Comparison of ENCODE assay signal across 1 cellular context in the genomic region with DNA sequence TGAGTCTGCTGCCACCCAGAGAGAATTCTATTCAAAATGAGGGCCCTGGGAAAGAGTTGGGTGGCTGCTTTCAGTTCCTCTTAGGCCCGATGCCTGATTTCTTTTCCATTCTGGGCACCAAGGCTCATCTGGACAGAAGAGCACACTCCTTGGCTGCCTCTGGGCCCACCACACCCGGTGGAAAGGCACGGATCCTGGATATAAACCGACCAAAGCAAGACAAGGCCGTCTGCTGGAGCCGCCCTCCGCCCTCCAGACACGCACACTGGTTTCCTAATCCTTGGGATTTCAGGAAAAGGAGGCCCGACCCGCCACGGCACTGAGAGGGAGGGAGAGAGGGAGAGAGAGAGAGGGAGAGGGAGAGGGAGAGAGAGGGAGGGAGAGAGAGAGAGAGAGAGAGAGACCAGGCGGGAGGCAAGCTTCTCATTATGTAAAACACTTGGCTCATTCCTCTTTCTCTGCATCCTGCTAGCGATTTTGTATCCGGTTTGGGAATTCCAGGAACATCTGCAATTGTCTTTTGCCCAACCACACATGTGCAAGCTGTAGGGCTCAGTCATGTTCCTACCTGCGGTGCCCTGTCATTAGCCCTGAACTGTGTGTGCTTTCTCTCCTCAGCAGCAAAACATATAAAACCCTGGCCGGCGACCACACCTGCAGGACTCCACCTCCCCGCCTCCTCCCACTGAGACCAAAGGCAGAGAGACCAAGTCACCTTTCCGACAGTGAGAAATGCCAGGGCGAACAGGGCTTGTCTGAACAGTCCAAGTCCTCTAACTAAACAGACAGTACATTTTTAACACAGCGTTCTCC.
TF ChIP-seq lines count a peak whose summit lies in the region.

No MANE protein-coding gene starts in this region.

TF ChIP-seq in HepG2, 621 proteins besides CTCF, POLR2A, EP300 and RAD21 (continued from another document and continues in another):
- no peak for TF ChIP-seq ARID5B (CRISPR knock-in tag; IDR thresholded peaks at IDR 0.05)
- no peak for TF ChIP-seq MAFK (conservative IDR thresholded peaks at IDR 0.05 in 1 of 2, IDR thresholded peaks at IDR 0.05 in 1 of 2; ENCODE audit: low read length in 2 of 2)
- TF ChIP-seq NFKB2 (CRISPR knock-in tag; IDR thresholded peaks at IDR 0.05; ENCODE audit: borderline replicate concordance), result no peak
- no peak for TF ChIP-seq SIN3B (IDR thresholded peaks at IDR 0.05; ENCODE audit: low read length)
- no peak for TF ChIP-seq MIXL1 (CRISPR knock-in tag; IDR thresholded peaks at IDR 0.05)
- no peak for TF ChIP-seq ZNF607 (CRISPR knock-in tag; IDR thresholded peaks at IDR 0.05; ENCODE audit: borderline replicate concordance)
- TF ChIP-seq NFIB (CRISPR knock-in tag; IDR thresholded peaks at IDR 0.05; ENCODE audit: borderline replicate concordance), result no peak
- TF ChIP-seq PLRG1 (conservative IDR thresholded peaks at IDR 0.05), result no peak
- TF ChIP-seq ZNF710 (CRISPR knock-in tag; IDR thresholded peaks at IDR 0.05; ENCODE audit: borderline replicate concordance), result peak; percentile 60; the same call in 1 of the 2 replicates
- TF ChIP-seq PTBP1 (IDR thresholded peaks at IDR 0.05; ENCODE audit: low read depth, low read length, poor library complexity, severe bottlenecking), result peak; percentile 55
- no peak for TF ChIP-seq TGIF2 (CRISPR knock-in tag; IDR thresholded peaks at IDR 0.05)
- no peak for TF ChIP-seq LBX2 (CRISPR knock-in tag; IDR thresholded peaks at IDR 0.05; ENCODE audit: borderline replicate concordance)
- no peak for TF ChIP-seq ZSCAN29 (CRISPR knock-in tag; conservative IDR thresholded peaks at IDR 0.05)
- no peak for TF ChIP-seq TERF1 (CRISPR knock-in tag; IDR thresholded peaks at IDR 0.05)
- no peak for TF ChIP-seq ZFP41 (CRISPR knock-in tag; IDR thresholded peaks at IDR 0.05; ENCODE audit: borderline replicate concordance)
- no peak for TF ChIP-seq FUBP1 (CRISPR knock-in tag; IDR thresholded peaks at IDR 0.05; ENCODE audit: borderline replicate concordance)
- TF ChIP-seq MTA3 (CRISPR knock-in tag; IDR thresholded peaks at IDR 0.05), result no peak
- TF ChIP-seq ZFY (CRISPR knock-in tag; IDR thresholded peaks at IDR 0.05), result no peak
- TF ChIP-seq, protein P1, sequence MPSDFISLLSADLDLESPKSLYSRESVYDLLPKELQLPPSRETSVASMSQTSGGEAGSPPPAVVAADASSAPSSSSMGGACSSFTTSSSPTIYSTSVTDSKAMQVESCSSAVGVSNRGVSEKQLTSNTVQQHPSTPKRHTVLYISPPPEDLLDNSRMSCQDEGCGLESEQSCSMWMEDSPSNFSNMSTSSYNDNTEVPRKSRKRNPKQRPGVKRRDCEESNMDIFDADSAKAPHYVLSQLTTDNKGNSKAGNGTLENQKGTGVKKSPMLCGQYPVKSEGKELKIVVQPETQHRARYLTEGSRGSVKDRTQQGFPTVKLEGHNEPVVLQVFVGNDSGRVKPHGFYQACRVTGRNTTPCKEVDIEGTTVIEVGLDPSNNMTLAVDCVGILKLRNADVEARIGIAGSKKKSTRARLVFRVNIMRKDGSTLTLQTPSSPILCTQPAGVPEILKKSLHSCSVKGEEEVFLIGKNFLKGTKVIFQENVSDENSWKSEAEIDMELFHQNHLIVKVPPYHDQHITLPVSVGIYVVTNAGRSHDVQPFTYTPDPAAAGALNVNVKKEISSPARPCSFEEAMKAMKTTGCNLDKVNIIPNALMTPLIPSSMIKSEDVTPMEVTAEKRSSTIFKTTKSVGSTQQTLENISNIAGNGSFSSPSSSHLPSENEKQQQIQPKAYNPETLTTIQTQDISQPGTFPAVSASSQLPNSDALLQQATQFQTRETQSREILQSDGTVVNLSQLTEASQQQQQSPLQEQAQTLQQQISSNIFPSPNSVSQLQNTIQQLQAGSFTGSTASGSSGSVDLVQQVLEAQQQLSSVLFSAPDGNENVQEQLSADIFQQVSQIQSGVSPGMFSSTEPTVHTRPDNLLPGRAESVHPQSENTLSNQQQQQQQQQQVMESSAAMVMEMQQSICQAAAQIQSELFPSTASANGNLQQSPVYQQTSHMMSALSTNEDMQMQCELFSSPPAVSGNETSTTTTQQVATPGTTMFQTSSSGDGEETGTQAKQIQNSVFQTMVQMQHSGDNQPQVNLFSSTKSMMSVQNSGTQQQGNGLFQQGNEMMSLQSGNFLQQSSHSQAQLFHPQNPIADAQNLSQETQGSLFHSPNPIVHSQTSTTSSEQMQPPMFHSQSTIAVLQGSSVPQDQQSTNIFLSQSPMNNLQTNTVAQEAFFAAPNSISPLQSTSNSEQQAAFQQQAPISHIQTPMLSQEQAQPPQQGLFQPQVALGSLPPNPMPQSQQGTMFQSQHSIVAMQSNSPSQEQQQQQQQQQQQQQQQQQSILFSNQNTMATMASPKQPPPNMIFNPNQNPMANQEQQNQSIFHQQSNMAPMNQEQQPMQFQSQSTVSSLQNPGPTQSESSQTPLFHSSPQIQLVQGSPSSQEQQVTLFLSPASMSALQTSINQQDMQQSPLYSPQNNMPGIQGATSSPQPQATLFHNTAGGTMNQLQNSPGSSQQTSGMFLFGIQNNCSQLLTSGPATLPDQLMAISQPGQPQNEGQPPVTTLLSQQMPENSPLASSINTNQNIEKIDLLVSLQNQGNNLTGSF (CRISPR knock-in tag; IDR thresholded peaks at IDR 0.05), result no peak
- TF ChIP-seq, protein P2, sequence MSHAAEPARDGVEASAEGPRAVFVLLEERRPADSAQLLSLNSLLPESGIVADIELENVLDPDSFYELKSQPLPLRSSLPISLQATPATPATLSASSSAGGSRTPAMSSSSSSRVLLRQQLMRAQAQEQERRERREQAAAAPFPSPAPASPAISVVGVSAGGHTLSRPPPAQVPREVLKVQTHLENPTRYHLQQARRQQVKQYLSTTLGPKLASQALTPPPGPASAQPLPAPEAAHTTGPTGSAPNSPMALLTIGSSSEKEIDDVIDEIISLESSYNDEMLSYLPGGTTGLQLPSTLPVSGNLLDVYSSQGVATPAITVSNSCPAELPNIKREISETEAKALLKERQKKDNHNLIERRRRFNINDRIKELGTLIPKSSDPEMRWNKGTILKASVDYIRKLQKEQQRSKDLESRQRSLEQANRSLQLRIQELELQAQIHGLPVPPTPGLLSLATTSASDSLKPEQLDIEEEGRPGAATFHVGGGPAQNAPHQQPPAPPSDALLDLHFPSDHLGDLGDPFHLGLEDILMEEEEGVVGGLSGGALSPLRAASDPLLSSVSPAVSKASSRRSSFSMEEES (CRISPR knock-in tag; IDR thresholded peaks at IDR 0.05), result no peak
- no peak for TF ChIP-seq KLF15 (CRISPR knock-in tag; IDR thresholded peaks at IDR 0.05; ENCODE audit: borderline replicate concordance)
- TF ChIP-seq HES4 (CRISPR knock-in tag; IDR thresholded peaks at IDR 0.05; ENCODE audit: borderline replicate concordance), result no peak
- TF ChIP-seq, protein P3, sequence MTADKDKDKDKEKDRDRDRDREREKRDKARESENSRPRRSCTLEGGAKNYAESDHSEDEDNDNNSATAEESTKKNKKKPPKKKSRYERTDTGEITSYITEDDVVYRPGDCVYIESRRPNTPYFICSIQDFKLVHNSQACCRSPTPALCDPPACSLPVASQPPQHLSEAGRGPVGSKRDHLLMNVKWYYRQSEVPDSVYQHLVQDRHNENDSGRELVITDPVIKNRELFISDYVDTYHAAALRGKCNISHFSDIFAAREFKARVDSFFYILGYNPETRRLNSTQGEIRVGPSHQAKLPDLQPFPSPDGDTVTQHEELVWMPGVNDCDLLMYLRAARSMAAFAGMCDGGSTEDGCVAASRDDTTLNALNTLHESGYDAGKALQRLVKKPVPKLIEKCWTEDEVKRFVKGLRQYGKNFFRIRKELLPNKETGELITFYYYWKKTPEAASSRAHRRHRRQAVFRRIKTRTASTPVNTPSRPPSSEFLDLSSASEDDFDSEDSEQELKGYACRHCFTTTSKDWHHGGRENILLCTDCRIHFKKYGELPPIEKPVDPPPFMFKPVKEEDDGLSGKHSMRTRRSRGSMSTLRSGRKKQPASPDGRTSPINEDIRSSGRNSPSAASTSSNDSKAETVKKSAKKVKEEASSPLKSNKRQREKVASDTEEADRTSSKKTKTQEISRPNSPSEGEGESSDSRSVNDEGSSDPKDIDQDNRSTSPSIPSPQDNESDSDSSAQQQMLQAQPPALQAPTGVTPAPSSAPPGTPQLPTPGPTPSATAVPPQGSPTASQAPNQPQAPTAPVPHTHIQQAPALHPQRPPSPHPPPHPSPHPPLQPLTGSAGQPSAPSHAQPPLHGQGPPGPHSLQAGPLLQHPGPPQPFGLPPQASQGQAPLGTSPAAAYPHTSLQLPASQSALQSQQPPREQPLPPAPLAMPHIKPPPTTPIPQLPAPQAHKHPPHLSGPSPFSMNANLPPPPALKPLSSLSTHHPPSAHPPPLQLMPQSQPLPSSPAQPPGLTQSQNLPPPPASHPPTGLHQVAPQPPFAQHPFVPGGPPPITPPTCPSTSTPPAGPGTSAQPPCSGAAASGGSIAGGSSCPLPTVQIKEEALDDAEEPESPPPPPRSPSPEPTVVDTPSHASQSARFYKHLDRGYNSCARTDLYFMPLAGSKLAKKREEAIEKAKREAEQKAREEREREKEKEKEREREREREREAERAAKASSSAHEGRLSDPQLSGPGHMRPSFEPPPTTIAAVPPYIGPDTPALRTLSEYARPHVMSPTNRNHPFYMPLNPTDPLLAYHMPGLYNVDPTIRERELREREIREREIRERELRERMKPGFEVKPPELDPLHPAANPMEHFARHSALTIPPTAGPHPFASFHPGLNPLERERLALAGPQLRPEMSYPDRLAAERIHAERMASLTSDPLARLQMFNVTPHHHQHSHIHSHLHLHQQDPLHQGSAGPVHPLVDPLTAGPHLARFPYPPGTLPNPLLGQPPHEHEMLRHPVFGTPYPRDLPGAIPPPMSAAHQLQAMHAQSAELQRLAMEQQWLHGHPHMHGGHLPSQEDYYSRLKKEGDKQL (CRISPR knock-in tag; IDR thresholded peaks at IDR 0.05; ENCODE audit: low read depth), result no peak
- TF ChIP-seq ZNF3 (CRISPR knock-in tag; IDR thresholded peaks at IDR 0.05), result no peak
- TF ChIP-seq ZNF33A (CRISPR knock-in tag; IDR thresholded peaks at IDR 0.05; ENCODE audit: borderline replicate concordance), result no peak
- TF ChIP-seq MED8 (CRISPR knock-in tag; IDR thresholded peaks at IDR 0.05; ENCODE audit: insufficient replicate concordance), result peak; percentile 33
- TF ChIP-seq RBM22 (optimal IDR thresholded peaks at IDR 0.05; ENCODE audit: low read length), result no peak
- peak; percentile 19 for TF ChIP-seq HNRNPLL (IDR thresholded peaks at IDR 0.05; ENCODE audit: low read depth, low read length, poor library complexity, severe bottlenecking)
- TF ChIP-seq SP140L (CRISPR knock-in tag; IDR thresholded peaks at IDR 0.05; ENCODE audit: borderline replicate concordance), result no peak
- peak; percentile 67 for TF ChIP-seq ZBTB38 (CRISPR knock-in tag; IDR thresholded peaks at IDR 0.05)
